In the genomic region with DNA sequence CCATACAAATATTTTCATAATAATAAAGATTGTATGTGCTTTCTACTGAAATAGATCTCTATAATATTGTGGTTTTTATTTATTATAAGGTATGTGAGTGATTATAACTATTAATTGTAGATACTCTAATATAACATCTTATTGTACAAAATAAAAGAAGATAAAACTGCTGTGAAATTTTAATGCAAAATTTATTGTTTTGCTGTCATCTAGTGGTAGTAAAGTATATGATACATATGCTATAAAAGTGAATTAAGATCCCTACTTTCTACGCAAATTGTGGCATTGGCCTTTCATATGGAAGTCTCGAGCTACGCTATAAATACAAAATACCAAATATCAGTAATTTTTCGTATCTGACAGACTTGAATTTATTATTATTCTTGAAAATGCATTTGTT, we compare ENCODE assay signal across 21 cellular contexts. TPM values are rescaled to one million over a fixed set of nuclear protein-coding genes. Genes with fewer than 3 reads are reported as not detected.
DNase-seq lines count a peak whose midpoint lies in the region; ATAC-seq, FAIRE-seq and TF ChIP-seq lines count a peak whose summit lies in the region.
"Had no signal": no experiment of that assay in that cellular context is flagged by ENCODE, and none has a peak within 500 bp of the region (broad histone marks: within the 10 kb centered on the region; RNA-seq: fewer than 3 reads in every experiment).

No MANE protein-coding gene starts in this region.

- H3K4me1 ChIP-seq in adipocyte (ENCODE audit: control insufficient read depth, insufficient read depth, low read length) (no peaks in the 10 kb centered on the region), hepatocyte (ENCODE audit: insufficient read depth) (no peaks in the 10 kb centered on the region)
- H3K4me1 ChIP-seq: left lung, prostate gland had no signal

- H3K4me2 ChIP-seq in hepatocyte: no peak overlapping the region

- no peak for ATAC-seq in stimulated activated naive B cell treated with anti-CD40 and anti-IgM and Interleukin-4, amounts not matched to agents 10 μg/mL and 1 μg/mL and 100 μg/mL, for 72 hours (replicated peaks)
- ATAC-seq: left lung had no signal

- H3K27me3 Mint-ChIP-seq in stimulated activated naive B cell treated with anti-CD40 and anti-IgM and Interleukin-4, amounts not matched to agents 10 μg/mL and 1 μg/mL and 100 μg/mL, for 72 hours: peaks cover 5 to 6% of the 10 kb centered on the region in 2 donors

- no peaks in the 10 kb centered on the region for H3K36me3 ChIP-seq in adipocyte (ENCODE audit: control insufficient read depth, insufficient read depth, low read length, severe bottlenecking)
- no peaks in the 10 kb centered on the region for H3K36me3 ChIP-seq in hepatocyte (replicated peaks; ENCODE audit: insufficient read depth, low read depth)
- H3K36me3 ChIP-seq: left lung, prostate gland had no signal

- no peaks in the 10 kb centered on the region for H3K9me3 ChIP-seq in adipocyte (ENCODE audit: control insufficient read depth, low read length)
- H3K9me3 ChIP-seq in hepatocyte (ENCODE audit: low read depth): no peaks in the 10 kb centered on the region
- H3K9me3 ChIP-seq: left lung, prostate gland had no signal

- H3K9me3 Mint-ChIP-seq in stimulated activated naive B cell treated with anti-CD40 and anti-IgM and Interleukin-4, amounts not matched to agents 10 μg/mL and 1 μg/mL and 100 μg/mL, for 72 hours: no peaks in the 10 kb centered on the region
- H3K9me3 Mint-ChIP-seq: CD4-positive, alpha-beta T cell; H9; IgD-negative memory B cell; T-helper 2 cell treated with Interferon-gamma antibody and Interleukin-4, amounts not matched to agents 5 μg/mL and 100 μg/mL, for 36 hours had no signal

- peaks cover 3% of the 10 kb centered on the region for H3K27me3 ChIP-seq in adipocyte (replicated peaks; ENCODE audit: control insufficient read depth, insufficient read depth, low read length)
- H3K27me3 ChIP-seq in hepatocyte: no peaks in the 10 kb centered on the region
- H3K27me3 ChIP-seq: left lung had no signal

- no peak overlapping the region for H3K27ac Mint-ChIP-seq in stimulated activated naive B cell treated with anti-CD40 and anti-IgM and Interleukin-4, amounts not matched to agents 10 μg/mL and 1 μg/mL and 100 μg/mL, for 72 hours
- H3K27ac Mint-ChIP-seq: CD4-positive, alpha-beta T cell; H9; IgD-negative memory B cell; T-helper 2 cell treated with Interferon-gamma antibody and Interleukin-4, amounts not matched to agents 5 μg/mL and 100 μg/mL, for 36 hours had no signal

- H3K4me3 ChIP-seq in adipocyte (ENCODE audit: low read length) (no peak overlapping the region), hepatocyte (no peak overlapping the region)
- H3K4me3 ChIP-seq: left lung, prostate gland had no signal

- no peaks in the 10 kb centered on the region for H3K36me3 Mint-ChIP-seq in stimulated activated naive B cell treated with anti-CD40 and anti-IgM and Interleukin-4, amounts not matched to agents 10 μg/mL and 1 μg/mL and 100 μg/mL, for 72 hours
- H3K36me3 Mint-ChIP-seq: IgD-negative memory B cell had no signal

- H3K79me2 ChIP-seq in hepatocyte: no peaks in the 10 kb centered on the region

- peak; percentile 63 for TF ChIP-seq CTCF in C4-2B (conservative IDR thresholded peaks at IDR 0.05)
- peak; percentile 34 for TF ChIP-seq CTCF in hepatocyte (IDR thresholded peaks at IDR 0.05; ENCODE audit: poor library complexity)

- H3K4me3 Mint-ChIP-seq in stimulated activated naive B cell treated with anti-CD40 and anti-IgM and Interleukin-4, amounts not matched to agents 10 μg/mL and 1 μg/mL and 100 μg/mL, for 72 hours: no peak overlapping the region
- H3K4me3 Mint-ChIP-seq: CD4-positive, alpha-beta T cell; H9; IgD-negative memory B cell; T-helper 2 cell treated with Interferon-gamma antibody and Interleukin-4, amounts not matched to agents 5 μg/mL and 100 μg/mL, for 36 hours had no signal

- no peak overlapping the region for H3K9ac ChIP-seq in adipocyte (ENCODE audit: low read length)

- H3K27ac ChIP-seq in C4-2B: no peak overlapping the region
- no peak overlapping the region for H3K27ac ChIP-seq in hepatocyte
- H3K27ac ChIP-seq: left lung, prostate gland had no signal

- peak; percentile 3 for DNase-seq in HTR-8/SVneo (ENCODE audit: insufficient read length, low spot score)
- DNase-seq in adipocyte (ENCODE audit: low read depth): peak; percentile 1
- DNase-seq in hepatocyte (ENCODE audit: low spot score): no peak
- DNase-seq in C1 segment of cervical spinal cord (lab: John Stamatoyannopoulos, UW): no peak
- no peak for DNase-seq in stimulated activated naive B cell treated with anti-CD40 and anti-IgM and Interleukin-4, amounts not matched to agents 10 μg/mL and 1 μg/mL and 100 μg/mL, for 72 hours
- DNase-seq in cerebellar nuclear complex (lab: John Stamatoyannopoulos, UW): no peak
- no peak for DNase-seq in activated CD4-positive, alpha-beta T cell treated with anti-CD3 and anti-CD28 coated beads, Interleukin-2, amount 50 U/mL, for 1 hour
- DNase-seq: activated CD4-positive, alpha-beta T cell treated with anti-CD3 and anti-CD28 coated beads for 4 hours; activated T-cell treated with anti-CD3 and anti-CD28 coated beads for 4 hours; CD4-positive, alpha-beta T cell; H9; hypothalamus; NCI-H1694 had no signal

- no peaks in the 10 kb centered on the region for H3K4me1 Mint-ChIP-seq in stimulated activated naive B cell treated with anti-CD40 and anti-IgM and Interleukin-4, amounts not matched to agents 10 μg/mL and 1 μg/mL and 100 μg/mL, for 72 hours
- H3K4me1 Mint-ChIP-seq: H9 had no signal

- H4K20me1 ChIP-seq in hepatocyte (ENCODE audit: insufficient read depth, poor library complexity, severe bottlenecking): no peaks in the 10 kb centered on the region

- no peak for FAIRE-seq in HTR-8/SVneo (lab: Jason Lieb, UNC)

- no peaks in the 10 kb centered on the region for H3K9me2 ChIP-seq in hepatocyte (replicated peaks; ENCODE audit: insufficient read depth)

- H2AFZ ChIP-seq in hepatocyte: no peak overlapping the region

- whole genome bisulfite sequencing in hepatocyte (ENCODE audit: low lambda C conversion rate, missing lambda C conversion rate): 65% methylated on average over 4 of the region's 4 CpGs

RNA-seq across cellular contexts. Expression of gene YIPF7, which starts 19.3 kb away (rescaled TPM):
- 0.30 TPM in 1 of 2 replicates, not detected in the other for total RNA-seq in hepatocyte
- polyA plus RNA-seq in hepatocyte: not detected in 2 replicates
- total RNA-seq: CD4-positive, alpha-beta T cell; G401; H9; left lung; prostate gland; subcutaneous adipose tissue had no signal
- polyA plus RNA-seq: esophagus, IgD-negative memory B cell had no signal

RNA-seq across cellular contexts. Expression of gene GUF1, which starts 46.1 kb away (rescaled TPM):
- total RNA-seq in hepatocyte: 16.4 and 17.5 TPM in 2 replicates
- polyA plus RNA-seq in hepatocyte: 10.9 and 13.7 TPM in 2 replicates

Comparison
In these comparisons a context has a peak if more than half of its experiments do, and no peak if none do; other contexts are left out.
1. DNase-seq: peak in HTR-8/SVneo (single experiment) and adipocyte (single experiment); none in hepatocyte (single experiment), C1 segment of cervical spinal cord (0 of 14), stimulated activated naive B cell treated with anti-CD40 and anti-IgM and Interleukin-4, amounts not matched to agents 10 μg/mL and 1 μg/mL and 100 μg/mL, for 72 hours (single experiment), cerebellar nuclear complex (0 of 2) and activated CD4-positive, alpha-beta T cell treated with anti-CD3 and anti-CD28 coated beads, Interleukin-2, amount 50 U/mL, for 1 hour (single experiment).